In the genomic region with DNA sequence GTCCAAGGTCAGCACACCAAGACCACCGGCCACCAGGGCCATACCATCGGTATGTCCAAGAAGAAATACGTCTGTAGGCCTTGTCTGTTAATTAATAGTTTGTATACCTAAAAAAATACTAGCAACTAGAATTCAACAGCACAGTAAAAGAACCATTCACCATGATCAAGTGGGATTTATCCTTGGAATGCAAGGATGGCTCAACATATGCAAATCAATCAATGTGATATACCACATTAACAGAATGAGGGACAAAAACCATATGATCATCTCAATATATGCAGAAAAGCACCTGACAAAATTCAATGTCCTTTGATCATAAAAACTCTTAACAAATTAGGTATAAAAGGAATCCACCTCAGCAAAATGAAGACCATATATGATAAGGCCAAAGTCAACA, we compare ENCODE assay signal across 16 cellular contexts. TPM values are rescaled to one million over a fixed set of nuclear protein-coding genes. Genes with fewer than 3 reads are reported as not detected.
DNase-seq lines count a peak whose midpoint lies in the region; ATAC-seq, FAIRE-seq and TF ChIP-seq lines count a peak whose summit lies in the region.
"Had no signal": no experiment of that assay in that cellular context is flagged by ENCODE, and none has a peak within 500 bp of the region (broad histone marks: within the 10 kb centered on the region; RNA-seq: fewer than 3 reads in every experiment).

No MANE protein-coding gene starts in this region.

- no peak for TF ChIP-seq EP300 in K562 (IDR thresholded peaks at IDR 0.05; ENCODE audit: low read length)

- H3K79me2 ChIP-seq in K562 (ENCODE audit: control insufficient read depth, insufficient read depth, low read length): no peaks in the 10 kb centered on the region

- H3K4me1 Mint-ChIP-seq in stimulated activated memory B cell treated with anti-CD40 and anti-IgM and Interleukin-4, amounts not matched to agents 10 μg/mL and 1 μg/mL and 100 μg/mL, for 72 hours: no peaks in the 10 kb centered on the region
- H3K4me1 Mint-ChIP-seq: CD4-positive, alpha-beta memory T cell had no signal

- no peaks in the 10 kb centered on the region for H4K20me1 ChIP-seq in K562 (replicated peaks; ENCODE audit: control insufficient read depth, insufficient read depth, low read length)

- peak; percentile 8 for DNase-seq in NCI-H2227 (lab: John Stamatoyannopoulos, UW; ENCODE audit: unreplicated experiment)
- no peak for DNase-seq in NCI-H2227 treated with DMSO at 0.1 percent for 48 hours (lab: John Stamatoyannopoulos, UW)
- no peak for DNase-seq in HTR-8/SVneo (ENCODE audit: insufficient read length, low spot score)
- no peak for DNase-seq in K562 (ENCODE audit: extremely low read depth in 1 of 4, low spot score in 3 of 4)
- DNase-seq: C1 segment of cervical spinal cord; Calu3; CD4-positive, alpha-beta memory T cell; COR-L47; DND-41; GOT3 had no signal

- H3K36me3 Mint-ChIP-seq in stimulated activated memory B cell treated with anti-CD40 and anti-IgM and Interleukin-4, amounts not matched to agents 10 μg/mL and 1 μg/mL and 100 μg/mL, for 72 hours: peaks cover 14% of the 10 kb centered on the region

- TF ChIP-seq RAD21 in K562 (CRISPR knock-in tag; conservative IDR thresholded peaks at IDR 0.05 in 1 of 2, IDR thresholded peaks at IDR 0.05 in 1 of 2): no peak

- TF ChIP-seq CTCF in K562 (IDR thresholded peaks at IDR 0.05 in 2 of 3, conservative IDR thresholded peaks at IDR 0.05 in 1 of 3; ENCODE audit: insufficient read depth in 2 of 3, low read depth in 1 of 3, low read length in 3 of 3): no peak

- H3K27ac ChIP-seq in K562 (ENCODE audit: extremely low read depth, low read depth, low read length): no peak overlapping the region

- no peaks in the 10 kb centered on the region for H3K27me3 ChIP-seq in K562 (ENCODE audit: control insufficient read depth in 2 of 2, insufficient read depth in 2 of 2, low read length in 2 of 2)

- 12% methylated on average over 3 of the region's 3 CpGs for WGBS in K562 (ENCODE audit: insufficient coverage, low coverage, missing lambda C conversion rate)

- no peaks in the 10 kb centered on the region for H3K9me1 ChIP-seq in K562 (ENCODE audit: control insufficient read depth, insufficient read depth, low read length)

- no peak for TF ChIP-seq POLR2A in K562 (conservative IDR thresholded peaks at IDR 0.05)

- H3K4me2 ChIP-seq in K562 (ENCODE audit: insufficient read depth, low read length): no peak overlapping the region

- no peaks in the 10 kb centered on the region; the same call in 2 of the 3 replicates for H3K36me3 ChIP-seq in K562 (ENCODE audit: control insufficient read depth, insufficient read depth, low read length)
- H3K36me3 ChIP-seq: HAP-1 had no signal

- CTCF ChIA-PET in K562 (lab: Yijun Ruan, JAX; ENCODE audit: low intra/inter-chr PET ratio): no interaction called here

- H2AFZ ChIP-seq in K562 (ENCODE audit: low read depth, low read length): no peak overlapping the region

- H3K4me1 ChIP-seq in K562 (replicated peaks in 1 of 2; ENCODE audit: control insufficient read depth in 2 of 2, insufficient read depth in 2 of 2, low read length in 2 of 2): peaks cover 0 to 10% of the 10 kb centered on the region in 2 experiments; a peak in 2 of 5 replicates
- H3K4me1 ChIP-seq: HAP-1 had no signal

- FAIRE-seq in HTR-8/SVneo (lab: Jason Lieb, UNC) (peak; percentile 23), K562 (lab: Jason Lieb, UNC) (no peak)
- FAIRE-seq: G401.6, GM12892, H54 had no signal

- H3K4me3 ChIP-seq in K562: no peak overlapping the region
- H3K4me3 ChIP-seq: HAP-1 had no signal

- intact Hi-C loops in K562 (cut with micrococcal nuclease): no loop called here

- no peak overlapping the region for H3K4me3 Mint-ChIP-seq in stimulated activated memory B cell treated with anti-CD40 and anti-IgM and Interleukin-4, amounts not matched to agents 10 μg/mL and 1 μg/mL and 100 μg/mL, for 72 hours
- H3K4me3 Mint-ChIP-seq: CD4-positive, alpha-beta memory T cell had no signal

- H3K9me3 Mint-ChIP-seq in stimulated activated memory B cell treated with anti-CD40 and anti-IgM and Interleukin-4, amounts not matched to agents 10 μg/mL and 1 μg/mL and 100 μg/mL, for 72 hours: peaks cover 16% of the 10 kb centered on the region

- H3K9me3 ChIP-seq in K562 (replicated peaks; ENCODE audit: control insufficient read depth, insufficient read depth, low read depth, low read length): peaks cover 11% of the 10 kb centered on the region
- H3K9me3 ChIP-seq: HAP-1 had no signal

- in situ Hi-C loops in K562 (cut with MboI): no loop called here

- no peak overlapping the region for H3K9ac ChIP-seq in K562 (ENCODE audit: insufficient read depth in 1 of 2, low read depth in 2 of 2, low read length in 2 of 2)

- no peak for ATAC-seq in K562
- ATAC-seq in stimulated activated memory B cell treated with anti-CD40 and anti-IgM and Interleukin-4, amounts not matched to agents 10 μg/mL and 1 μg/mL and 100 μg/mL, for 72 hours: no peak
- ATAC-seq in GM18520 (IDR thresholded peaks at IDR 0.05; ENCODE audit: unreplicated experiment): no peak

- POLR2A ChIA-PET in K562 (lab: Yijun Ruan, JAX): no interaction called here

- H3K27ac Mint-ChIP-seq in stimulated activated memory B cell treated with anti-CD40 and anti-IgM and Interleukin-4, amounts not matched to agents 10 μg/mL and 1 μg/mL and 100 μg/mL, for 72 hours: no peak overlapping the region
- H3K27ac Mint-ChIP-seq: CD4-positive, alpha-beta memory T cell had no signal

- H3K27me3 Mint-ChIP-seq in stimulated activated memory B cell treated with anti-CD40 and anti-IgM and Interleukin-4, amounts not matched to agents 10 μg/mL and 1 μg/mL and 100 μg/mL, for 72 hours: peaks cover 31% of the 10 kb centered on the region

- BruUV-seq in K562 (replicated peaks; lab: Mats Ljungman, UMichigan): no TSS peak

TF ChIP-seq in K562, 482 proteins besides CTCF, POLR2A, EP300 and RAD21 (continues in another document):
- TF ChIP-seq, protein P1, sequence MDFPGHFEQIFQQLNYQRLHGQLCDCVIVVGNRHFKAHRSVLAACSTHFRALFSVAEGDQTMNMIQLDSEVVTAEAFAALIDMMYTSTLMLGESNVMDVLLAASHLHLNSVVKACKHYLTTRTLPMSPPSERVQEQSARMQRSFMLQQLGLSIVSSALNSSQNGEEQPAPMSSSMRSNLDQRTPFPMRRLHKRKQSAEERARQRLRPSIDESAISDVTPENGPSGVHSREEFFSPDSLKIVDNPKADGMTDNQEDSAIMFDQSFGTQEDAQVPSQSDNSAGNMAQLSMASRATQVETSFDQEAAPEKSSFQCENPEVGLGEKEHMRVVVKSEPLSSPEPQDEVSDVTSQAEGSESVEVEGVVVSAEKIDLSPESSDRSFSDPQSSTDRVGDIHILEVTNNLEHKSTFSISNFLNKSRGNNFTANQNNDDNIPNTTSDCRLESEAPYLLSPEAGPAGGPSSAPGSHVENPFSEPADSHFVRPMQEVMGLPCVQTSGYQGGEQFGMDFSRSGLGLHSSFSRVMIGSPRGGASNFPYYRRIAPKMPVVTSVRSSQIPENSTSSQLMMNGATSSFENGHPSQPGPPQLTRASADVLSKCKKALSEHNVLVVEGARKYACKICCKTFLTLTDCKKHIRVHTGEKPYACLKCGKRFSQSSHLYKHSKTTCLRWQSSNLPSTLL (IDR thresholded peaks at IDR 0.05): no peak
- TF ChIP-seq CBX5 (IDR thresholded peaks at IDR 0.05; ENCODE audit: borderline replicate concordance, low read depth): peak; percentile 88
- peak in 1 of 2 experiments; percentile 93; a peak in 2 of 3 replicates for TF ChIP-seq CBX3 (IDR thresholded peaks at IDR 0.05; ENCODE audit: borderline replicate concordance in 1 of 2, low read length in 2 of 2)
- TF ChIP-seq ZNF445 (CRISPR knock-in tag; IDR thresholded peaks at IDR 0.05; ENCODE audit: low read depth): peak; percentile 69; the same call in 1 of the 2 replicates
- TF ChIP-seq ETS2 (tag; IDR thresholded peaks at IDR 0.05; ENCODE audit: borderline replicate concordance, poor library complexity, severe bottlenecking): no peak
- TF ChIP-seq, protein P2, sequence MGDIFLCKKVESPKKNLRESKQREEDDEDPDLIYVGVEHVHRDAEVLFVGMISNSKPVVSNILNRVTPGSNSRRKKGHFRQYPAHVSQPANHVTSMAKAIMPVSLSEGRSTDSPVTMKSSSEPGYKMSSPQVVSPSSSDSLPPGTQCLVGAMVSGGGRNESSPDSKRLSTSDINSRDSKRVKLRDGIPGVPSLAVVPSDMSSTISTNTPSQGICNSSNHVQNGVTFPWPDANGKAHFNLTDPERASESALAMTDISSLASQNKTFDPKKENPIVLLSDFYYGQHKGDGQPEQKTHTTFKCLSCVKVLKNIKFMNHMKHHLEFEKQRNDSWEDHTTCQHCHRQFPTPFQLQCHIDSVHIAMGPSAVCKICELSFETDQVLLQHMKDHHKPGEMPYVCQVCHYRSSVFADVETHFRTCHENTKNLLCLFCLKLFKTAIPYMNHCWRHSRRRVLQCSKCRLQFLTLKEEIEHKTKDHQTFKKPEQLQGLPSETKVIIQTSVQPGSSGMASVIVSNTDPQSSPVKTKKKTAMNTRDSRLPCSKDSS (IDR thresholded peaks at IDR 0.05; ENCODE audit: low read depth, partially characterized antibody): peak; percentile 69
- TF ChIP-seq MECOM (CRISPR knock-in tag; IDR thresholded peaks at IDR 0.05): no peak
- no peak for TF ChIP-seq DMBX1 (CRISPR knock-in tag; IDR thresholded peaks at IDR 0.05; ENCODE audit: borderline replicate concordance)
- TF ChIP-seq MAFK (IDR thresholded peaks at IDR 0.05; ENCODE audit: low read length): no peak

RNA-seq across cellular contexts. Expression of a gene that starts 24.4 kb away (rescaled TPM):
- total RNA-seq in K562 (2011; cell fraction: chromatin; rRNA removed; ENCODE audit: low replicate concordance): 10.1 and 10.8 TPM in 2 replicates
- total RNA-seq in K562 (2011; cell fraction: nucleolus; rRNA removed): 7.1 and 8.8 TPM in 2 replicates
- 7.9 and 13.3 TPM in 2 replicates for total RNA-seq in K562 (2011; cell fraction: nucleoplasm; rRNA removed)
- total RNA-seq in K562 (2014; rRNA removed): 34.7 and 41.1 TPM in 2 replicates
- total RNA-seq in K562 (2014; rRNA removed; fragmentation: Illumina TruSeq; extraction: Trizol): 39.9 and 41.0 TPM in 2 replicates
- total RNA-seq in K562 (2015; rRNA removed; fragmentation: Illumina TruSeq; extraction: Trizol): 36.4 and 39.0 TPM in 2 replicates
- total RNA-seq in K562 (2021): 28.1 and 30.2 TPM in 2 replicates
- polyA plus RNA-seq in K562 (2011; rRNA removed): 15.9 and 22.6 TPM in 2 replicates
- polyA plus RNA-seq in K562 (2011; cell fraction: cytosol; rRNA removed): 8.4 and 11.0 TPM in 2 replicates
- 12.8 and 16.4 TPM in 2 replicates for polyA plus RNA-seq in K562 (2011; cell fraction: nucleus; rRNA removed)
- polyA plus RNA-seq in K562 (2012): 16.5 and 38.9 TPM in 2 replicates
- 48.2 and 51.2 TPM in 2 replicates for polyA plus RNA-seq in K562 (2014; fragmentation: Illumina TruSeq; extraction: Trizol)
- polyA plus RNA-seq in K562 (2014; fragmentation: Nextera tagmentation; extraction: Ambion mirVana): 100 to 1,000 TPM; 103 to 114 TPM
- 35.7 and 46.6 TPM in 2 replicates for polyA plus RNA-seq in K562 (2014; rRNA removed)
- 17.4 and 17.6 TPM in 2 replicates for polyA minus RNA-seq in K562 (2011; rRNA and poly(A)+ RNA removed)
- 6.8 and 8.6 TPM in 2 replicates for polyA minus RNA-seq in K562 (2011; cell fraction: cytosol; rRNA and poly(A)+ RNA removed)
- polyA minus RNA-seq in K562 (2011; cell fraction: nucleus; rRNA and poly(A)+ RNA removed): 9.7 and 17.2 TPM in 2 replicates
